Comparison of ENCODE assay signal across 35 cellular contexts in genomic region chr10:48235501-48235900, GRCh38. TPM values are rescaled to one million over a fixed set of nuclear protein-coding genes. Genes with fewer than 3 reads are reported as not detected.
"Had no signal": no experiment of that assay in that cellular context is flagged by ENCODE, and none has a peak within 500 bp of the region (broad histone marks: within the 10 kb centered on the region; RNA-seq: fewer than 3 reads in every experiment).

No MANE protein-coding gene starts in this region.

- H3K27me3 ChIP-seq: ascending aorta, cardiac muscle cell, Peyer's patch, SJCRH30 had no signal

- H3K9me3 ChIP-seq: ascending aorta, Peyer's patch, SJCRH30 had no signal

- DNase-seq: activated CD4-positive, alpha-beta memory T cell treated with anti-CD3 and anti-CD28 coated beads, Interleukin-2, amount 10 ng/mL, durations not matched to agents 7 days and 5 days; activated CD4-positive, alpha-beta T cell treated with anti-CD3 and anti-CD28 coated beads for 1 hour; activated CD4-positive, alpha-beta T cell treated with anti-CD3 and anti-CD28 coated beads for 48 hours; activated CD4-positive, CD25-positive, alpha-beta regulatory T cell; activated gamma-delta T cell; activated naive CD4-positive, alpha-beta T cell treated with Interleukin-2 at 50 U/mL for 16 hours; activated naive CD8-positive, alpha-beta T cell treated with anti-CD3 and anti-CD28 coated beads, Interleukin-2, amount 10 ng/mL, durations not matched to agents 7 days and 5 days; activated T-cell treated with anti-CD3 and anti-CD28 coated beads, Interleukin-2, amount 50 U/mL, for 24 hours; amygdala; MM.1S; MV-4-11; NCI-H1092; NCI-H1436 treated with DMSO at 0.1 percent for 48 hours; NCI-H1694 treated with DMSO at 0.1 percent for 48 hours; NCI-H2029; NCI-H510A; NCI-H526; NCI-H748 treated with DMSO at 0.1 percent for 48 hours; NK-92 treated with Interleukin-12 subunit alpha and Interleukin-12 subunit beta, amount 100 ng/mL, for 24 hours; PC-3; Peyer's patch; Right ventricle myocardium superior; RPMI8226; SJCRH30; T1000; WERI-Rb-1 had no signal

- H3K4me2 ChIP-seq: KMS-11 had no signal

- H3K27ac ChIP-seq: ascending aorta, cardiac muscle cell, KMS-11, Peyer's patch, SJCRH30, SK-N-MC, WERI-Rb-1 had no signal

- H3K36me3 ChIP-seq: ascending aorta, cardiac muscle cell, Peyer's patch, SJCRH30, WERI-Rb-1 had no signal

- H3K4me3 ChIP-seq: ascending aorta, cardiac muscle cell, Peyer's patch, SJCRH30, SK-N-MC had no signal

- H3K9ac ChIP-seq: KMS-11 had no signal

- H3K4me1 ChIP-seq: ascending aorta, Peyer's patch, SJCRH30 had no signal

- ATAC-seq: PC-3 had no signal

RNA-seq across cellular contexts. Expression of gene FRMPD2, which starts 39.0 kb away (rescaled TPM):
- total RNA-seq: activated CD4-positive, alpha-beta memory T cell treated with anti-CD3 and anti-CD28 coated beads, Interleukin-2, amount 10 ng/mL, durations not matched to agents 7 days and 5 days; activated CD8-positive, alpha-beta memory T cell treated with anti-CD3 and anti-CD28 coated beads for 36 hours; activated naive CD8-positive, alpha-beta T cell treated with anti-CD3 and anti-CD28 coated beads, Interleukin-2, amount 10 ng/mL, durations not matched to agents 7 days and 5 days; ascending aorta; LHCN-M2; Peyer's patch; SJCRH30; T-helper 1 cell treated with Interleukin-12 subunit alpha and Interleukin-12 subunit beta and Interleukin-4 antibody, amounts not matched to agents 30 ng/mL and 1 ng/mL, for 36 hours; T-helper 2 cell treated with Interferon-gamma antibody and Interleukin-4, amounts not matched to agents 100 ng/mL and 5 ng/mL, for 36 hours had no signal
- polyA plus RNA-seq: adipose tissue had no signal
